Comparison of ENCODE assay signal across 9 cellular contexts in genomic region chr1:41698916-41699860, GRCh38.
DNase-seq lines count a peak whose midpoint lies in the region; ATAC-seq, FAIRE-seq and TF ChIP-seq lines count a peak whose summit lies in the region.
"Had no signal": no experiment of that assay in that cellular context is flagged by ENCODE, and none has a peak within 500 bp of the region (broad histone marks: within the 10 kb centered on the region; RNA-seq: fewer than 3 reads in every experiment).

No MANE protein-coding gene starts in this region.

- H3K27me3 ChIP-seq in MG63, result no peaks in the 10 kb centered on the region

- peak; percentile 40 for DNase-seq in GM19239 (ENCODE audit: insufficient read length, low spot score)
- peak; percentile 73 for DNase-seq in kidney
- no peak for DNase-seq in NCI-H446 treated with DMSO at 0.1 percent for 48 hours (lab: John Stamatoyannopoulos, UW)
- no peak for DNase-seq in AG08396 (ENCODE audit: low spot score)
- DNase-seq in MG63, result no peak
- DNase-seq: NCI-H1417 had no signal

- H3K4me1 ChIP-seq in kidney (ENCODE audit: control insufficient read depth in 1 of 2, insufficient read depth in 1 of 2, low read depth in 1 of 2, low read length in 2 of 2), result no peaks in the 10 kb centered on the region

- no peak overlapping the region for H3K27ac ChIP-seq in kidney (ENCODE audit: low read depth in 2 of 2, low read length in 2 of 2)
- H3K27ac ChIP-seq: RWPE1 had no signal

- H3K9me3 ChIP-seq in kidney (ENCODE audit: control insufficient read depth in 1 of 2, low read length in 2 of 2) (no peaks in the 10 kb centered on the region), MG63 (no peaks in the 10 kb centered on the region)

- no peak overlapping the region for H3K4me3 ChIP-seq in kidney (ENCODE audit: low read length in 2 of 2)
- H3K4me3 ChIP-seq in MG63, result no peak overlapping the region

- FAIRE-seq in GM19239 (lab: Jason Lieb, UNC) (peak; percentile 93), kidney (lab: Jason Lieb, UNC) (no peak)

- H3K36me3 ChIP-seq in kidney (ENCODE audit: control insufficient read depth in 1 of 2, insufficient read depth in 2 of 2, low read length in 2 of 2) (no peaks in the 10 kb centered on the region), MG63 (no peaks in the 10 kb centered on the region)

- intact Hi-C loops in kidney (cut with DNase I), result no loop called here

- H3K9ac ChIP-seq in kidney (ENCODE audit: low read length in 2 of 2), result no peak overlapping the region

- ATAC-seq in GM18498 (IDR thresholded peaks at IDR 0.05; ENCODE audit: unreplicated experiment) (peak; percentile 67), HG02973 (IDR thresholded peaks at IDR 0.05; ENCODE audit: unreplicated experiment) (peak; percentile 79)

- TF ChIP-seq CTCF in kidney (IDR thresholded peaks at IDR 0.05; ENCODE audit: borderline replicate concordance, extremely low read depth, insufficient read depth), result no peak

Comparison
In these comparisons a context has a peak if more than half of its experiments do, and no peak if none do; other contexts are left out.
1. DNase-seq: peak in GM19239 (single experiment) and kidney (single experiment); none in NCI-H446 treated with DMSO at 0.1 percent for 48 hours (single experiment), AG08396 (single experiment) and MG63 (single experiment).